ENCODE assay signal across 17 cellular contexts in the genomic region with DNA sequence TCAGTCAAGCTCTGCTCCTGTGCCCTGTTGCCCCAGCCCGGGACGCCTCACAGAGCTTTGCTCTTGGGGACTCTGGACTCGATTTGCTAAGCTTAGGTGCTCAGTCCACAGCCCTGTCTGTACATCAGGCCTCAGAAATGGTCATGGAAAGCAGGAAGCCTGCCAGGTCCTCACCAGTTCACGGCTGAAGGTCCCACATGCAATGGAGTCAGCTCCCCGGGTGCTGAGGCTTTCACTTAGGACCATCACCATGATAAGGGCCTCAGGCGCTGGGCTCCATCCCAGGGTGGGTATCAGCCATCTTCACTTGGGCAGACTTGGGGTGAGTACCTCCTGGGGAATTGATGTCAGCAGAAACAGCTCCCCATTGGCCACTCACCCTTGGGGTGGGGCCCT. TPM values are rescaled to one million over a fixed set of nuclear protein-coding genes. Genes with fewer than 3 reads are reported as not detected.
A peak's percentile ranks its signal among the peaks of the same experiment; 100 is the strongest.
DNase-seq lines count a peak whose midpoint lies in the region; ATAC-seq and TF ChIP-seq lines count a peak whose summit lies in the region.
"Had no signal": no experiment of that assay in that cellular context is flagged by ENCODE, and none has a peak within 500 bp of the region (broad histone marks: within the 10 kb centered on the region; RNA-seq: fewer than 3 reads in every experiment).

No MANE protein-coding gene starts in this region.

- ATAC-seq in activated CD4-positive, alpha-beta T cell treated with anti-CD3 and anti-CD28 coated beads for 36 hours: no peak
- no peak for ATAC-seq in activated naive CD8-positive, alpha-beta T cell treated with anti-CD3 and anti-CD28 coated beads, Interleukin-2, amount 10 ng/mL, durations not matched to agents 7 days and 5 days (ENCODE audit: low read depth)
- no peak for ATAC-seq in mucosa of descending colon
- ATAC-seq: HCT116 had no signal

- in situ Hi-C loops in KBM-7 (cut with MboI; ENCODE audit: low pct_unique_long_range_greater_than_20kb, low sequenced_read_pairs): no loop called here

- H3K36me3 ChIP-seq in mucosa of descending colon (ENCODE audit: low read depth): no peaks in the 10 kb centered on the region
- H3K36me3 ChIP-seq in testis (ENCODE audit: low read depth, missing control alignments): no peaks in the 10 kb centered on the region

- no peaks in the 10 kb centered on the region for H3K27me3 ChIP-seq in testis

- no peak overlapping the region for H3K4me3 Mint-ChIP-seq in activated CD4-positive, alpha-beta T cell treated with anti-CD3 and anti-CD28 coated beads for 36 hours
- H3K4me3 Mint-ChIP-seq in activated naive CD8-positive, alpha-beta T cell treated with anti-CD3 and anti-CD28 coated beads, Interleukin-2, amount 10 ng/mL, durations not matched to agents 7 days and 5 days: no peak overlapping the region
- H3K4me3 Mint-ChIP-seq: stimulated activated naive CD8-positive, alpha-beta T cell treated with anti-CD3 and anti-CD28 coated beads, Interleukin-15, amount 100 ng/mL, for 72 hours had no signal

- H3K9me3 ChIP-seq in mucosa of descending colon (no peaks in the 10 kb centered on the region), testis (no peaks in the 10 kb centered on the region)

- peak overlapping the region; percentile 75 to 81 for H3K27ac ChIP-seq in testis

- CTCF ChIA-PET in activated CD4-positive, alpha-beta T cell treated with anti-CD3 and anti-CD28 coated beads for 36 hours (lab: Charles Lee): interaction anchor here (1.0 to 5.5 kb wide), 9 partner anchors 10 to 69 kb away, joined by 3 to 46 read pairs (median 5); no protein-coding TSS in a partner anchor

- no peak for TF ChIP-seq CTCF in mucosa of descending colon (IDR thresholded peaks at IDR 0.05)
- TF ChIP-seq CTCF in testis (IDR thresholded peaks at IDR 0.05): no peak

- WGBS in testis, 2 donors: 91% methylated on average over 6 of the region's 6 CpGs; no CpG with 5 or more reads in 1 of the 2 donors

- no peaks in the 10 kb centered on the region for H3K9me3 Mint-ChIP-seq in activated CD4-positive, alpha-beta T cell treated with anti-CD3 and anti-CD28 coated beads for 36 hours (ENCODE audit: low read depth)
- no peaks in the 10 kb centered on the region for H3K9me3 Mint-ChIP-seq in activated naive CD8-positive, alpha-beta T cell treated with anti-CD3 and anti-CD28 coated beads, Interleukin-2, amount 10 ng/mL, durations not matched to agents 7 days and 5 days
- H3K9me3 Mint-ChIP-seq: stimulated activated naive CD8-positive, alpha-beta T cell treated with anti-CD3 and anti-CD28 coated beads, Interleukin-15, amount 100 ng/mL, for 72 hours had no signal

- H3K4me1 ChIP-seq in mucosa of descending colon (ENCODE audit: low read depth) (peaks cover 69% of the 10 kb centered on the region), testis (peaks cover 94% of the 10 kb centered on the region)

- TF ChIP-seq POLR2A in testis (IDR thresholded peaks at IDR 0.05): no peak

- peaks cover 90% of the 10 kb centered on the region for H3K4me1 Mint-ChIP-seq in activated CD4-positive, alpha-beta T cell treated with anti-CD3 and anti-CD28 coated beads for 36 hours
- peaks cover 38% of the 10 kb centered on the region for H3K4me1 Mint-ChIP-seq in activated naive CD8-positive, alpha-beta T cell treated with anti-CD3 and anti-CD28 coated beads, Interleukin-2, amount 10 ng/mL, durations not matched to agents 7 days and 5 days

- no peaks in the 10 kb centered on the region for H3K27me3 Mint-ChIP-seq in activated CD4-positive, alpha-beta T cell treated with anti-CD3 and anti-CD28 coated beads for 36 hours
- H3K27me3 Mint-ChIP-seq in activated naive CD8-positive, alpha-beta T cell treated with anti-CD3 and anti-CD28 coated beads, Interleukin-2, amount 10 ng/mL, durations not matched to agents 7 days and 5 days: no peaks in the 10 kb centered on the region
- H3K27me3 Mint-ChIP-seq: stimulated activated naive CD8-positive, alpha-beta T cell treated with anti-CD3 and anti-CD28 coated beads, Interleukin-15, amount 100 ng/mL, for 72 hours had no signal

- DNase-seq in activated CD4-positive, alpha-beta T cell treated with anti-CD3 and anti-CD28 coated beads for 36 hours: no peak
- no peak for DNase-seq in activated CD4-positive, alpha-beta T cell treated with anti-CD3 and anti-CD28 coated beads, Interleukin-2, amount 50 U/mL, for 1 hour
- no peak for DNase-seq in activated naive CD8-positive, alpha-beta T cell treated with anti-CD3 and anti-CD28 coated beads, Interleukin-2, amount 10 ng/mL, durations not matched to agents 7 days and 5 days
- peak in 2 of 3 donors; percentile 33 to 40 for DNase-seq in mucosa of descending colon
- DNase-seq in testis: no peak
- DNase-seq in KBM-7: no peak
- no peak for DNase-seq in NCI-H1092 treated with DMSO at 0.1 percent for 48 hours (lab: John Stamatoyannopoulos, UW)
- no peak for DNase-seq in GF-D8 (lab: John Stamatoyannopoulos, UW)
- DNase-seq: 8988T; activated naive CD4-positive, alpha-beta T cell; cortex of kidney; DMS153; NCI-H526 treated with DMSO at 0.1 percent for 48 hours; SHP77 treated with DMSO at 0.1 percent for 48 hours; stimulated activated CD4-positive, alpha-beta T cell treated with anti-CD3 and anti-CD28 coated beads, Interleukin-2, amount 100 ng/mL, for 24 hours; stimulated activated naive CD8-positive, alpha-beta T cell treated with anti-CD3 and anti-CD28 coated beads, Interleukin-15, amount 100 ng/mL, for 72 hours had no signal

- peak overlapping the region; percentile 63 for H3K27ac Mint-ChIP-seq in activated CD4-positive, alpha-beta T cell treated with anti-CD3 and anti-CD28 coated beads for 36 hours
- H3K27ac Mint-ChIP-seq in activated naive CD8-positive, alpha-beta T cell treated with anti-CD3 and anti-CD28 coated beads, Interleukin-2, amount 10 ng/mL, durations not matched to agents 7 days and 5 days: peak overlapping the region; percentile 58

- H3K4me3 ChIP-seq in mucosa of descending colon: no peak overlapping the region
- H3K4me3 ChIP-seq in testis: no peak overlapping the region

- H3K36me3 Mint-ChIP-seq in activated CD4-positive, alpha-beta T cell treated with anti-CD3 and anti-CD28 coated beads for 36 hours (ENCODE audit: low read depth): peaks cover 16% of the 10 kb centered on the region
- H3K36me3 Mint-ChIP-seq in activated naive CD8-positive, alpha-beta T cell treated with anti-CD3 and anti-CD28 coated beads, Interleukin-2, amount 10 ng/mL, durations not matched to agents 7 days and 5 days: peaks cover 11% of the 10 kb centered on the region

- intact Hi-C loops in activated CD4-positive, alpha-beta T cell treated with anti-CD3 and anti-CD28 coated beads for 36 hours (cut with DNase I, micrococcal nuclease): loop anchor here in 1 of 2 experiments (5.0 kb wide), 1 partner anchor 36 kb away; a partner anchor contains a TSS
- intact Hi-C loops in mucosa of descending colon (cut with DNase I, micrococcal nuclease) (no loop called here), testis (cut with DNase I; ENCODE audit: low total_unique reads) (no loop called here)

- POLR2A ChIA-PET in activated CD4-positive, alpha-beta T cell treated with anti-CD3 and anti-CD28 coated beads for 36 hours (lab: Charles Lee): interaction anchor here (1.1 to 3.1 kb wide), 6 partner anchors 10 to 35 kb away, joined by 4 to 12 read pairs (median 4); no protein-coding TSS in a partner anchor
- POLR2A ChIA-PET in activated naive CD8-positive, alpha-beta T cell treated with anti-CD3 and anti-CD28 coated beads, Interleukin-2, amount 10 ng/mL, durations not matched to agents 7 days and 5 days (lab: Charles Lee): interaction anchor here (2.9 kb wide), 1 partner anchor 9 kb away, joined by 17 read pairs; no protein-coding TSS in a partner anchor

RNA-seq across cellular contexts. Expression of a gene that starts 37.7 kb away (rescaled TPM):
- total RNA-seq in activated CD4-positive, alpha-beta T cell treated with anti-CD3 and anti-CD28 coated beads for 36 hours: 10 to 100 TPM; 13.3 to 13.9 TPM
- 10 to 100 TPM; 29.8 to 33.0 TPM for total RNA-seq in activated naive CD8-positive, alpha-beta T cell treated with anti-CD3 and anti-CD28 coated beads, Interleukin-2, amount 10 ng/mL, durations not matched to agents 7 days and 5 days
- total RNA-seq in mucosa of descending colon: 10 to 100 TPM; 37.2 to 48.0 (median 44.2) TPM
- total RNA-seq in testis: 100 to 1,000 TPM; 109 to 125 TPM
- 36.9 TPM for polyA plus RNA-seq in testis (ENCODE audit: insufficient read depth, low read depth, low replicate concordance)

Comparison
In these comparisons a context has a peak if more than half of its experiments do, and no peak if none do; other contexts are left out.
1. DNase-seq: peak in mucosa of descending colon (2 of 3); none in activated CD4-positive, alpha-beta T cell treated with anti-CD3 and anti-CD28 coated beads for 36 hours (single experiment), activated CD4-positive, alpha-beta T cell treated with anti-CD3 and anti-CD28 coated beads, Interleukin-2, amount 50 U/mL, for 1 hour (single experiment), activated naive CD8-positive, alpha-beta T cell treated with anti-CD3 and anti-CD28 coated beads, Interleukin-2, amount 10 ng/mL, durations not matched to agents 7 days and 5 days (single experiment), testis (single experiment), KBM-7 (single experiment), NCI-H1092 treated with DMSO at 0.1 percent for 48 hours (single experiment) and GF-D8 (single experiment).